ENCODE assay signal across 23 cellular contexts in the genomic region with DNA sequence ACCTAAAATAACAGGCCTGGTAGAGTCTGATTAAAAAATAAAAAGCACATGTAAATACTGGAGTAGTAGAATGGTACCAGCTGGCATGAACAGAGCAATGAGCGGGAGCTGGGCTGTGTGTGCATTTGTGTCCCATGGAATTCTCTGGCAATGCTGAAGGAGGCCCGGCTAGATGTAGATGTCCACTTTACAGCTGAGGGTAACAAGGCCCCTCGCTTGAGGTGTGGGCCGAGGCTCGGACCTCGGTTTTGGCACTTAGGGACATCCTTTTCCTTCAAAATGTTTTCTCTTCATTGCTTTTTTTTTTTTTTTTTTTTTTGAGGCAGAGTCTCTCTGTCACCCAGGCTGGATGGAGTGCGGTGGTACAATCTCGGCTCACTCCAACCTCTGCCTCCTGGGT. TPM values are rescaled to one million over a fixed set of nuclear protein-coding genes. Genes with fewer than 3 reads are reported as not detected.
"Had no signal": no experiment of that assay in that cellular context is flagged by ENCODE, and none has a peak within 500 bp of the region (broad histone marks: within the 10 kb centered on the region; RNA-seq: fewer than 3 reads in every experiment).

No MANE protein-coding gene starts in this region.

- H3K9me3 Mint-ChIP-seq: stimulated activated naive B cell treated with anti-CD40 and anti-IgM and Interleukin-4, amounts not matched to agents 10 μg/mL and 1 μg/mL and 100 μg/mL, for 72 hours; stimulated activated naive CD8-positive, alpha-beta T cell treated with anti-CD3 and anti-CD28 coated beads, Interleukin-15, amount 100 ng/mL, for 72 hours had no signal

- H3K27me3 ChIP-seq: right lobe of liver, testis had no signal

- H3K9me3 ChIP-seq: heart left ventricle, psoas muscle, right lobe of liver, spleen, testis, tibial nerve had no signal

- H3K27ac Mint-ChIP-seq: stimulated activated naive B cell treated with anti-CD40 and anti-IgM and Interleukin-4, amounts not matched to agents 10 μg/mL and 1 μg/mL and 100 μg/mL, for 72 hours; stimulated activated naive CD8-positive, alpha-beta T cell treated with anti-CD3 and anti-CD28 coated beads, Interleukin-15, amount 100 ng/mL, for 72 hours had no signal

- H3K27me3 Mint-ChIP-seq: stimulated activated naive CD8-positive, alpha-beta T cell treated with anti-CD3 and anti-CD28 coated beads, Interleukin-15, amount 100 ng/mL, for 72 hours had no signal

- H3K4me3 Mint-ChIP-seq: stimulated activated naive B cell treated with anti-CD40 and anti-IgM and Interleukin-4, amounts not matched to agents 10 μg/mL and 1 μg/mL and 100 μg/mL, for 72 hours; stimulated activated naive CD8-positive, alpha-beta T cell treated with anti-CD3 and anti-CD28 coated beads, Interleukin-15, amount 100 ng/mL, for 72 hours had no signal

- H3K36me3 Mint-ChIP-seq: stimulated activated naive B cell treated with anti-CD40 and anti-IgM and Interleukin-4, amounts not matched to agents 10 μg/mL and 1 μg/mL and 100 μg/mL, for 72 hours had no signal

- H3K4me3 ChIP-seq: coronary artery, heart left ventricle, psoas muscle, right lobe of liver, spleen, testis, tibial nerve had no signal

- ATAC-seq: heart left ventricle; left colon; left ventricle myocardium superior; naive thymus-derived CD8-positive, alpha-beta T cell; psoas muscle; right lobe of liver; stimulated activated naive B cell treated with anti-CD40 and anti-IgM and Interleukin-4, amounts not matched to agents 10 μg/mL and 1 μg/mL and 100 μg/mL, for 72 hours; stimulated activated naive CD8-positive, alpha-beta T cell treated with anti-CD3 and anti-CD28 coated beads, Interleukin-15, amount 100 ng/mL, for 72 hours had no signal

- H3K36me3 ChIP-seq: heart left ventricle, right lobe of liver, spleen, tibial nerve had no signal

- DNase-seq: effector CD4-positive, alpha-beta T cell; foreskin melanocyte; heart left ventricle; hippocampal formation; left colon; left ventricle myocardium superior; mesendoderm; naive thymus-derived CD8-positive, alpha-beta T cell; psoas muscle; retina; right lobe of liver; spleen; stimulated activated CD4-positive, alpha-beta T cell treated with anti-CD3 and anti-CD28 coated beads, Interleukin-15, amount 100 ng/mL, for 24 hours; stimulated activated CD4-positive, alpha-beta T cell treated with anti-CD3 and anti-CD28 coated beads, Interleukin-1b, Interleukin-23, amount 100 ng/mL, for 48 hours; stimulated activated CD4-positive, alpha-beta T cell treated with anti-CD3 and anti-CD28 coated beads, Interleukin-4, amount 100 ng/mL, for 24 hours; stimulated activated naive B cell treated with anti-CD40 and anti-IgM and Interleukin-4, amounts not matched to agents 10 μg/mL and 1 μg/mL and 100 μg/mL, for 72 hours; stimulated activated naive CD8-positive, alpha-beta T cell treated with anti-CD3 and anti-CD28 coated beads, Interleukin-15, amount 100 ng/mL, for 72 hours had no signal

RNA-seq across cellular contexts. Expression of a gene that starts 1.5 kb away (rescaled TPM):
- total RNA-seq: chondrocyte, dermis microvascular lymphatic vessel endothelial cell, lung microvascular endothelial cell had no signal
